Comparison of ENCODE assay signal across 22 cellular contexts in genomic region chr6:156454867-156455266, GRCh38.
"Had no signal": no experiment of that assay in that cellular context is flagged by ENCODE, and none has a peak within 500 bp of the region (broad histone marks: within the 10 kb centered on the region; RNA-seq: fewer than 3 reads in every experiment).

No MANE protein-coding gene starts in this region.

- DNase-seq: Karpas-422, KG1, MM.1S, NCI-H1092 treated with DMSO at 0.1 percent for 48 hours, NCI-H1417 treated with DMSO at 0.1 percent for 48 hours, NCI-H146, NCI-H1694 treated with DMSO at 0.1 percent for 48 hours, NCI-H1930, NCI-H2081, NCI-H2171 treated with DMSO at 0.1 percent for 48 hours, NCI-H345, NCI-H446 treated with DMSO at 0.1 percent for 48 hours, NCI-H510A treated with DMSO at 0.1 percent for 48 hours, NCI-H526, Right ventricle myocardium superior, RPMI8226, SIG-M5, SW 1271, T-cell had no signal

- H3K27ac ChIP-seq: HL-60, SJSA1, SK-N-MC had no signal

- H3K9me3 ChIP-seq: SJSA1 had no signal

- H3K27me3 ChIP-seq: SJSA1 had no signal

- H3K4me3 ChIP-seq: SJSA1, SK-N-MC had no signal

- H3K36me3 ChIP-seq: SJSA1 had no signal

- H3K4me1 ChIP-seq: SJSA1 had no signal
